In the genomic region with DNA sequence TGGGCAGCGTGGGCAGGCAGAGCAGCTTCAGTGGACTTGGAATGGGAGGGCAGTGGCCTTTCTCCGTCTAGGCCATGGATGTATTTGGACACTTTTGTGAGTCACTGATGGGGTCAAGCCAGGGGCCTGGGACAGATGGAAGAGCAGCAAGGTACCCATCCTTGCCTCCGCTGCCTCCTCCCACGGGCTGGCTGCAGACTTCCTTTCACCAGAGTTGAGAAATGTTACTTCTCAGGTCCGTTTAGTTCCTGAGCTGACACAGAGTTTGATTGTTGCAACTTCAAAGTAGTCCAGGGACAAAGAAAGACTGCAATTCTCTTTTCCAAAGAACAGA, we compare ENCODE assay signal across 33 cellular contexts. TPM values are rescaled to one million over a fixed set of nuclear protein-coding genes. Genes with fewer than 3 reads are reported as not detected.
"Had no signal": no experiment of that assay in that cellular context is flagged by ENCODE, and none has a peak within 500 bp of the region (broad histone marks: within the 10 kb centered on the region; RNA-seq: fewer than 3 reads in every experiment).

No MANE protein-coding gene starts in this region.

- H3K9me3 Mint-ChIP-seq: dendritic cell treated with granulocyte-macrophage colony-stimulating factor and Interleukin-4, amounts not matched to agents 40 ng/mL and 50 ng/mL, for 4 days; mesothelial cell of epicardium; naive B cell; natural killer cell treated with Interleukin-12 subunit alpha and Interleukin-12 subunit beta and Interleukin-15 and Interleukin-18, amount 100 ng/mL, for 72 hours; stimulated activated naive B cell treated with anti-CD40 and anti-IgM and Interleukin-4, amounts not matched to agents 10 μg/mL and 1 μg/mL and 100 μg/mL, for 72 hours; stimulated activated naive CD8-positive, alpha-beta T cell treated with anti-CD3 and anti-CD28 coated beads, Interleukin-15, Interleukin-2, amounts not matched to agents 100 ng/mL and 50 ng/mL, for 24 hours had no signal

- H2AFZ ChIP-seq: parathyroid adenoma had no signal

- DNase-seq: effector CD8-positive, alpha-beta T cell; endodermal cell; erythroblast; esophagus squamous epithelium; head of caudate nucleus; kidney; left cardiac atrium; mesenchymal stem cell; mucosa of descending colon; naive B cell; spleen; stimulated activated CD4-positive, alpha-beta T cell treated with anti-CD3 and anti-CD28 coated beads, Interleukin-15, amount 100 ng/mL, for 24 hours; stimulated activated CD4-positive, alpha-beta T cell treated with anti-CD3 and anti-CD28 coated beads, Interleukin-2, amount 100 ng/mL, for 48 hours; stimulated activated naive B cell treated with anti-CD40 and anti-IgM and Interleukin-4, amounts not matched to agents 10 μg/mL and 1 μg/mL and 100 μg/mL, for 72 hours; transverse colon; upper lobe of right lung; uterus had no signal

- H3K27ac ChIP-seq: esophagus squamous epithelium, left lung, parathyroid adenoma, prostate gland, skin epidermis, spleen, transverse colon, upper lobe of right lung, uterus had no signal

- H3K36me3 Mint-ChIP-seq: mesothelial cell of epicardium; naive B cell; natural killer cell treated with Interleukin-12 subunit alpha and Interleukin-12 subunit beta and Interleukin-15 and Interleukin-18, amount 100 ng/mL, for 72 hours; stimulated activated naive B cell treated with anti-CD40 and anti-IgM and Interleukin-4, amounts not matched to agents 10 μg/mL and 1 μg/mL and 100 μg/mL, for 72 hours had no signal

- H3K9ac ChIP-seq: parathyroid adenoma had no signal

- H3K27me3 ChIP-seq: left lung, transverse colon, upper lobe of right lung, uterus had no signal

- H3K4me3 ChIP-seq: esophagus squamous epithelium, left lung, mucosa of descending colon, prostate gland, skin epidermis, spleen, transverse colon, upper lobe of right lung, uterus had no signal

- H3K4me3 Mint-ChIP-seq: dendritic cell treated with granulocyte-macrophage colony-stimulating factor and Interleukin-4, amounts not matched to agents 40 ng/mL and 50 ng/mL, for 4 days; endodermal cell; mesothelial cell of epicardium; natural killer cell treated with Interleukin-12 subunit alpha and Interleukin-12 subunit beta and Interleukin-15 and Interleukin-18, amount 100 ng/mL, for 72 hours; stimulated activated naive B cell treated with anti-CD40 and anti-IgM and Interleukin-4, amounts not matched to agents 10 μg/mL and 1 μg/mL and 100 μg/mL, for 72 hours; stimulated activated naive CD8-positive, alpha-beta T cell treated with anti-CD3 and anti-CD28 coated beads, Interleukin-15, Interleukin-2, amounts not matched to agents 100 ng/mL and 50 ng/mL, for 24 hours had no signal

- FAIRE-seq: colon, frontal cortex, kidney had no signal

- H3K4me1 ChIP-seq: esophagus squamous epithelium, left lung, parathyroid adenoma, prostate gland, spleen, transverse colon, upper lobe of right lung, uterus had no signal

- H3K27ac Mint-ChIP-seq: dendritic cell treated with granulocyte-macrophage colony-stimulating factor and Interleukin-4, amounts not matched to agents 40 ng/mL and 50 ng/mL, for 4 days; endodermal cell; mesothelial cell of epicardium; natural killer cell treated with Interleukin-12 subunit alpha and Interleukin-12 subunit beta and Interleukin-15 and Interleukin-18, amount 100 ng/mL, for 72 hours; stimulated activated naive B cell treated with anti-CD40 and anti-IgM and Interleukin-4, amounts not matched to agents 10 μg/mL and 1 μg/mL and 100 μg/mL, for 72 hours; stimulated activated naive CD8-positive, alpha-beta T cell treated with anti-CD3 and anti-CD28 coated beads, Interleukin-15, Interleukin-2, amounts not matched to agents 100 ng/mL and 50 ng/mL, for 24 hours had no signal

- H3K4me1 Mint-ChIP-seq: mesothelial cell of epicardium had no signal

- ATAC-seq: left cardiac atrium; left lung; mucosa of descending colon; natural killer cell treated with Interleukin-12 subunit alpha and Interleukin-12 subunit beta and Interleukin-15 and Interleukin-18, amount 100 ng/mL, for 72 hours; right cardiac atrium; stimulated activated naive B cell treated with anti-CD40 and anti-IgM and Interleukin-4, amounts not matched to agents 10 μg/mL and 1 μg/mL and 100 μg/mL, for 72 hours; upper lobe of right lung had no signal

- H3K36me3 ChIP-seq: esophagus squamous epithelium, left lung, prostate gland, spleen, transverse colon, upper lobe of right lung, uterus had no signal

- H3K9me3 ChIP-seq: esophagus squamous epithelium, left lung, mucosa of descending colon, prostate gland, spleen, transverse colon, upper lobe of right lung, uterus had no signal

RNA-seq across cellular contexts. Expression of gene CST8, which starts 18.6 kb away (rescaled TPM):
- total RNA-seq: endodermal cell; esophagus squamous epithelium; fibroblast of villous mesenchyme; frontal cortex; kidney; left cardiac atrium; left lung; lower leg skin; lung microvascular endothelial cell; mesothelial cell of epicardium; mucosa of descending colon; natural killer cell treated with Interleukin-12 subunit alpha and Interleukin-12 subunit beta and Interleukin-15 and Interleukin-18, amount 100 ng/mL, for 72 hours; osteoblast; right cardiac atrium; spleen; transverse colon; upper lobe of right lung; uterus had no signal
- polyA plus RNA-seq: right cardiac atrium, spleen, thymus had no signal

RNA-seq across cellular contexts. Expression of gene CST11, which starts 56.9 kb away (rescaled TPM):
- total RNA-seq: esophagus squamous epithelium; fibroblast of villous mesenchyme; frontal cortex; kidney; left cardiac atrium; left lung; lower leg skin; lung microvascular endothelial cell; mesothelial cell of epicardium; mucosa of descending colon; natural killer cell treated with Interleukin-12 subunit alpha and Interleukin-12 subunit beta and Interleukin-15 and Interleukin-18, amount 100 ng/mL, for 72 hours; osteoblast; prostate gland; right cardiac atrium; spleen; transverse colon; upper lobe of right lung; uterus had no signal
- polyA plus RNA-seq: right cardiac atrium, spleen had no signal

RNA-seq across cellular contexts. Expression of gene CST9L, which starts 58.7 kb away (rescaled TPM):
- total RNA-seq: endodermal cell; esophagus squamous epithelium; fibroblast of villous mesenchyme; frontal cortex; kidney; left cardiac atrium; left lung; lower leg skin; lung microvascular endothelial cell; mesothelial cell of epicardium; mucosa of descending colon; natural killer cell treated with Interleukin-12 subunit alpha and Interleukin-12 subunit beta and Interleukin-15 and Interleukin-18, amount 100 ng/mL, for 72 hours; osteoblast; right cardiac atrium; spleen; transverse colon; upper lobe of right lung; uterus had no signal
- polyA plus RNA-seq: right cardiac atrium, spleen had no signal
